Comparison of ENCODE assay signal across 17 cellular contexts in the genomic region with DNA sequence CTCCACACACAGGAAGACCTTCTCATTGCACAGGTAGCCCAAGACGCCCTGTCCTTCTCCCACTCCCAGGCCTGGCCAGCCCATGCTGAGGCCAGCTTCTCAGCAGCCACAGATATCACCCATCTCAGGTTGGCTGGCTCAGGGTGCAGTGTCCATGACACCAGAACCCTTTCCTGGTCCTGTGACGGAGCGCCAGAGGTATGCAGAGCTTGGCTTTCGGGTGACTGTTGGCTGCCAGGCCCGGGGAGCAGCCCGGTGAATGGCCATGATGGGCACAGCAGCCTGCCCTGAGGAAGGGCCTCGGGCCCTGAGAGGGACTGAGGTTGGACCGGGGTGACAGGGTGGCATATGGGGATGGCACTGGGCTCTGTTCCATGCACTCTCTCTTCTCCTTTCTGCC.
"Had no signal": no experiment of that assay in that cellular context is flagged by ENCODE, and none has a peak within 500 bp of the region (broad histone marks: within the 10 kb centered on the region; RNA-seq: fewer than 3 reads in every experiment).

No MANE protein-coding gene starts in this region.

- H3K4me3 Mint-ChIP-seq: activated CD4-positive, alpha-beta T cell treated with anti-CD3 and anti-CD28 coated beads, Interleukin-2, amount 10 ng/mL, durations not matched to agents 24 days and 14 days; activated naive CD8-positive, alpha-beta T cell treated with anti-CD3 and anti-CD28 coated beads for 36 hours; activated T-cell treated with anti-CD3 and anti-CD28 coated beads, Interleukin-2, amount 50 U/mL, for 72 hours; endodermal cell; natural killer cell treated with Interleukin-12 subunit alpha and Interleukin-12 subunit beta and Interleukin-15 and Interleukin-18, amount 100 ng/mL, for 72 hours; stimulated activated naive CD8-positive, alpha-beta T cell treated with anti-CD3 and anti-CD28 coated beads, Interleukin-15, Interleukin-2, amounts not matched to agents 100 ng/mL and 50 ng/mL, for 24 hours; T-helper 2 cell treated with Interferon-gamma antibody and Interleukin-4, amounts not matched to agents 5 μg/mL and 100 μg/mL, for 36 hours had no signal

- H3K36me3 ChIP-seq: breast epithelium, right lobe of liver had no signal

- H3K36me3 Mint-ChIP-seq: activated naive CD8-positive, alpha-beta T cell treated with anti-CD3 and anti-CD28 coated beads for 36 hours; natural killer cell treated with Interleukin-12 subunit alpha and Interleukin-12 subunit beta and Interleukin-15 and Interleukin-18, amount 100 ng/mL, for 72 hours had no signal

- H3K27ac ChIP-seq: breast epithelium, right lobe of liver, testis had no signal

- H3K4me3 ChIP-seq: breast epithelium, right lobe of liver, testis had no signal

- H3K27me3 ChIP-seq: breast epithelium, right lobe of liver, testis had no signal

- H3K9me3 ChIP-seq: breast epithelium, right lobe of liver, testis had no signal

- H3K27ac Mint-ChIP-seq: activated CD4-positive, alpha-beta T cell treated with anti-CD3 and anti-CD28 coated beads, Interleukin-2, amount 10 ng/mL, durations not matched to agents 24 days and 14 days; activated naive CD8-positive, alpha-beta T cell treated with anti-CD3 and anti-CD28 coated beads for 36 hours; activated T-cell treated with anti-CD3 and anti-CD28 coated beads, Interleukin-2, amount 50 U/mL, for 72 hours; endodermal cell; stimulated activated naive CD8-positive, alpha-beta T cell treated with anti-CD3 and anti-CD28 coated beads, Interleukin-15, Interleukin-2, amounts not matched to agents 100 ng/mL and 50 ng/mL, for 24 hours; T-helper 2 cell treated with Interferon-gamma antibody and Interleukin-4, amounts not matched to agents 5 μg/mL and 100 μg/mL, for 36 hours had no signal

- ATAC-seq: activated T-cell treated with anti-CD3 and anti-CD28 coated beads, Interleukin-2, amount 50 U/mL, for 72 hours; natural killer cell treated with Interleukin-12 subunit alpha and Interleukin-12 subunit beta and Interleukin-15 and Interleukin-18, amount 100 ng/mL, for 72 hours had no signal

- DNase-seq: activated CD4-positive, alpha-beta T cell treated with anti-CD3 and anti-CD28 coated beads, Interleukin-2, amount 10 ng/mL, durations not matched to agents 24 days and 14 days; activated CD4-positive, CD25-positive, alpha-beta regulatory T cell; activated CD8-positive, alpha-beta memory T cell treated with anti-CD3 and anti-CD28 coated beads, Interleukin-2, amount 50 U/mL, for 48 hours; activated gamma-delta T cell; activated naive CD8-positive, alpha-beta T cell treated with anti-CD3 and anti-CD28 coated beads for 36 hours; activated T-cell treated with anti-CD3 and anti-CD28 coated beads, Interleukin-2, amount 50 U/mL, for 72 hours; endodermal cell; hypothalamus; kidney; nucleus accumbens; posterior cingulate gyrus; testis had no signal

- H3K9me3 Mint-ChIP-seq: activated CD4-positive, alpha-beta T cell treated with anti-CD3 and anti-CD28 coated beads, Interleukin-2, amount 10 ng/mL, durations not matched to agents 24 days and 14 days; activated naive CD8-positive, alpha-beta T cell treated with anti-CD3 and anti-CD28 coated beads for 36 hours; activated T-cell treated with anti-CD3 and anti-CD28 coated beads, Interleukin-2, amount 50 U/mL, for 72 hours; natural killer cell treated with Interleukin-12 subunit alpha and Interleukin-12 subunit beta and Interleukin-15 and Interleukin-18, amount 100 ng/mL, for 72 hours; stimulated activated naive CD8-positive, alpha-beta T cell treated with anti-CD3 and anti-CD28 coated beads, Interleukin-15, Interleukin-2, amounts not matched to agents 100 ng/mL and 50 ng/mL, for 24 hours; T-helper 2 cell treated with Interferon-gamma antibody and Interleukin-4, amounts not matched to agents 5 μg/mL and 100 μg/mL, for 36 hours had no signal
